In genomic region chr17:39090400-39090799, GRCh38 we compare ENCODE assay signal across 15 cellular contexts.
"Had no signal": no experiment of that assay in that cellular context is flagged by ENCODE, and none has a peak within 500 bp of the region (broad histone marks: within the 10 kb centered on the region; RNA-seq: fewer than 3 reads in every experiment).

No MANE protein-coding gene starts in this region.

- H3K36me3 Mint-ChIP-seq: mesothelial cell of epicardium, type B pancreatic cell had no signal

- H3K36me3 ChIP-seq: brain microvascular endothelial cell, lower lobe of right lung, right atrium auricular region had no signal

- H3K27ac ChIP-seq: brain microvascular endothelial cell, lower lobe of right lung, right atrium auricular region had no signal

- H3K4me3 Mint-ChIP-seq: mesothelial cell of epicardium, type B pancreatic cell had no signal

- H3K9me3 Mint-ChIP-seq: mesothelial cell of epicardium, type B pancreatic cell had no signal

- H3K4me3 ChIP-seq: lower lobe of right lung, right atrium auricular region, smooth muscle cell had no signal

- H3K27ac Mint-ChIP-seq: mesothelial cell of epicardium, type B pancreatic cell had no signal

- H3K27me3 Mint-ChIP-seq: type B pancreatic cell had no signal

- H3K4me2 ChIP-seq: smooth muscle cell had no signal

- ATAC-seq: esophagus mucosa, left cardiac atrium, lower lobe of right lung had no signal

- DNase-seq: activated gamma-delta T cell treated with Interleukin-2 at 50 U/mL for 16 hours; activated T-cell treated with anti-CD3 and anti-CD28 coated beads, Interleukin-2, amount 50 U/mL, for 48 hours; amniotic stem cell; brain microvascular endothelial cell; cerebellar nuclear complex; dermis blood vessel endothelial cell; left cardiac atrium; lower lobe of right lung; substantia nigra had no signal

- H3K27me3 ChIP-seq: brain microvascular endothelial cell, right atrium auricular region had no signal

- H3K9me3 ChIP-seq: lower lobe of right lung, right atrium auricular region had no signal

- FAIRE-seq: endometrium had no signal
